9 cellular contexts compared by ENCODE assay signal in genomic region chr2:200578778-200579177, GRCh38. TPM values are rescaled to one million over a fixed set of nuclear protein-coding genes. Genes with fewer than 3 reads are reported as not detected.
A peak's percentile ranks its signal among the peaks of the same experiment; 100 is the strongest.
DNase-seq lines count a peak whose midpoint lies in the region; ATAC-seq and TF ChIP-seq lines count a peak whose summit lies in the region.
"Had no signal": no experiment of that assay in that cellular context is flagged by ENCODE, and none has a peak within 500 bp of the region (broad histone marks: within the 10 kb centered on the region; RNA-seq: fewer than 3 reads in every experiment).

No MANE protein-coding gene starts in this region.

- no peak overlapping the region for H3K27ac ChIP-seq in smooth muscle cell (ENCODE audit: low read depth)

- H3K79me2 ChIP-seq in smooth muscle cell (ENCODE audit: low read depth) = no peaks in the 10 kb centered on the region

- no peaks in the 10 kb centered on the region for H3K27me3 ChIP-seq in smooth muscle cell (ENCODE audit: low read depth)

- TF ChIP-seq CTCF in epithelial cell of proximal tubule (conservative IDR thresholded peaks at IDR 0.05; ENCODE audit: low read depth, low read length) (peak; percentile 75), smooth muscle cell (IDR thresholded peaks at IDR 0.05; ENCODE audit: borderline replicate concordance, insufficient read depth, poor library complexity, severe bottlenecking) (peak; percentile 33)

- no peaks in the 10 kb centered on the region for H3K36me3 ChIP-seq in smooth muscle cell (ENCODE audit: low read depth)

- WGBS in smooth muscle cell (ENCODE audit: low lambda C conversion rate) = 88% methylated on average over 1 of the region's 1 CpG

- H4K20me1 ChIP-seq in smooth muscle cell (ENCODE audit: low read depth) = no peaks in the 10 kb centered on the region

- no peak overlapping the region for H3K4me2 ChIP-seq in smooth muscle cell

- no peaks in the 10 kb centered on the region for H3K4me1 ChIP-seq in smooth muscle cell (ENCODE audit: low read depth)

- ATAC-seq in HG02763 (IDR thresholded peaks at IDR 0.05; ENCODE audit: unreplicated experiment) = no peak

- DNase-seq in NCI-H748 (lab: John Stamatoyannopoulos, UW; ENCODE audit: unreplicated experiment) (peak; percentile 30), NCI-H748 treated with DMSO at 0.1 percent for 48 hours (lab: John Stamatoyannopoulos, UW) (no peak), NCI-H460 (ENCODE audit: extremely low read depth, low read depth) (peak; percentile 45), epithelial cell of proximal tubule (ENCODE audit: low read depth) (no peak), smooth muscle cell (lab: John Stamatoyannopoulos, UW; ENCODE audit: unreplicated experiment) (no peak), amniotic stem cell (lab: John Stamatoyannopoulos, UW) (no peak)
- no peak for DNase-seq in activated CD8-positive, alpha-beta memory T cell treated with anti-CD3 and anti-CD28 coated beads for 24 hours

- no peaks in the 10 kb centered on the region for H3K9me3 ChIP-seq in smooth muscle cell (replicated peaks; ENCODE audit: low read depth)

- no peaks in the 10 kb centered on the region for H3F3A ChIP-seq in smooth muscle cell (ENCODE audit: low read depth)

- no peak overlapping the region for H2AFZ ChIP-seq in smooth muscle cell (ENCODE audit: low read depth)

- no peak overlapping the region for H3K4me3 ChIP-seq in epithelial cell of proximal tubule (ENCODE audit: low read depth, low read length)
- no peak overlapping the region for H3K4me3 ChIP-seq in smooth muscle cell

- H3K9ac ChIP-seq in smooth muscle cell (ENCODE audit: low read depth) = no peak overlapping the region

RNA-seq across cellular contexts. Expression of gene AOX1, which starts 7.0 kb away (rescaled TPM):
- total RNA-seq in NCI-H460 (2014; rRNA removed; shearing (Covaris generic)) = 10.7 and 15.2 TPM in 2 replicates
- 4.2 and 11.0 TPM in 2 replicates for polyA plus RNA-seq in NCI-H460 (2014; cell fraction: nucleus; rRNA removed)
- 6.6 and 16.8 TPM in 2 replicates for total RNA-seq in epithelial cell of proximal tubule
- total RNA-seq in smooth muscle cell = 0.18 and 0.54 TPM in 2 replicates
- not detected in 2 replicates for polyA plus RNA-seq in smooth muscle cell
- total RNA-seq: CD4-positive, CD25-positive, alpha-beta regulatory T cell had no signal
- polyA plus RNA-seq: CD4-positive, CD25-positive, alpha-beta regulatory T cell had no signal

RNA-seq across cellular contexts. Expression of gene SGO2, which starts 52.8 kb away (rescaled TPM):
- 16.0 and 20.9 TPM in 2 replicates for total RNA-seq in NCI-H460 (2014; rRNA removed; shearing (Covaris generic))
- polyA plus RNA-seq in NCI-H460 (2014; cell fraction: nucleus; rRNA removed) = 6.9 and 10.3 TPM in 2 replicates
- total RNA-seq in epithelial cell of proximal tubule (26.0 and 29.4 TPM in 2 replicates), smooth muscle cell (7.5 and 9.6 TPM in 2 replicates)
- 7.1 and 8.7 TPM in 2 replicates for polyA plus RNA-seq in smooth muscle cell

Comparison
In these comparisons a context has a peak if more than half of its experiments do, and no peak if none do; other contexts are left out.
1. DNase-seq: peak in NCI-H748 (single experiment) and NCI-H460 (single experiment); none in NCI-H748 treated with DMSO at 0.1 percent for 48 hours (single experiment), epithelial cell of proximal tubule (single experiment), smooth muscle cell (single experiment), amniotic stem cell (single experiment) and activated CD8-positive, alpha-beta memory T cell treated with anti-CD3 and anti-CD28 coated beads for 24 hours (single experiment).